19 cellular contexts compared by ENCODE assay signal in the genomic region with DNA sequence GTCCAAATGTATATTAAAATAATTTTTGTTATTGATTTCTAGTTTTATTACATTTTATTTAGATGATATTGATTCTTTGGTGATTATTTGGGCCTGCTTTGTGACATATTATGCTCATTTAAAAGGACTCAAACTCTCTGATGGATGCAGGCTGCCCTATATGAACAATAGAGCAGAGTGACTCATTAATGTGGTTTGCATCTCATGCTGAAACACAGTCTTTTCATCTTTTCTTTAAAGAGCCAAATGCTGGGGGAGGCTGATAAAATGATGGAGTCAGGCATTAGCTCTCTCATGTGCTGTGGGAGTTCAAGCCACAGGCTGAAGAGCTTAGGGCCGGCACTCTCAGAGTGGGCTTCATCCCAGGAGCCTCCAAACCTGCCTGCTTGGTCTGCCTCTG. TPM values are rescaled to one million over a fixed set of nuclear protein-coding genes. Genes with fewer than 3 reads are reported as not detected.
DNase-seq lines count a peak whose midpoint lies in the region; ATAC-seq and TF ChIP-seq lines count a peak whose summit lies in the region.
"Had no signal": no experiment of that assay in that cellular context is flagged by ENCODE, and none has a peak within 500 bp of the region (broad histone marks: within the 10 kb centered on the region; RNA-seq: fewer than 3 reads in every experiment).

No MANE protein-coding gene starts in this region.

- no peak overlapping the region for H4K8ac ChIP-seq in mesendoderm (ENCODE audit: low read depth, low read length)

- no peak overlapping the region for H3K23ac ChIP-seq in mesendoderm (ENCODE audit: low read length)

- no peak overlapping the region for H4K5ac ChIP-seq in mesendoderm (ENCODE audit: low read length)

- H3K9me3 ChIP-seq in DND-41 (ENCODE audit: insufficient read depth, low read length, severe bottlenecking): no peaks in the 10 kb centered on the region

- DNase-seq in DND-41: no peak
- DNase-seq in HPDE6-E6E7 (ENCODE audit: extremely low spot score): peak; percentile 41
- DNase-seq in amniotic epithelial cell (ENCODE audit: low read depth): peak; percentile 80
- peak; percentile 12 to 40 for DNase-seq in foreskin keratinocyte
- DNase-seq in cerebellum (ENCODE audit: low spot score): no peak
- no peak for DNase-seq in amygdala (lab: John Stamatoyannopoulos, UW)
- DNase-seq in mesendoderm: no peak
- DNase-seq in CD14-positive monocyte (ENCODE audit: low spot score): no peak
- DNase-seq: activated CD8-positive, alpha-beta memory T cell treated with anti-CD3 and anti-CD28 coated beads, Interleukin-2, amount 50 U/mL, for 48 hours; cortex of kidney; DMS 273 treated with DMSO at 0.1 percent for 48 hours; naive thymus-derived CD8-positive, alpha-beta T cell; NCI-H1092 treated with DMSO at 0.1 percent for 48 hours; NCI-H2227 treated with DMSO at 0.1 percent for 48 hours had no signal

- no peaks in the 10 kb centered on the region for H4K20me1 ChIP-seq in DND-41 (ENCODE audit: insufficient read depth, low read length)

- H3K36me3 ChIP-seq in DND-41 (ENCODE audit: insufficient read depth, low read length): no peaks in the 10 kb centered on the region
- H3K36me3 ChIP-seq in mesendoderm (ENCODE audit: control insufficient read depth, insufficient read depth, low read length): no peaks in the 10 kb centered on the region

- H3K9ac ChIP-seq in DND-41 (ENCODE audit: low read depth, low read length) (no peak overlapping the region), mesendoderm (ENCODE audit: low read length) (no peak overlapping the region)

- peaks cover 2 to 10% (median 4%) of the 10 kb centered on the region in 3 donors for H3K27me3 Mint-ChIP-seq in CD14-positive monocyte (ENCODE audit: low read depth in 3 of 3)
- H3K27me3 Mint-ChIP-seq: B cell had no signal

- H3K36me3 Mint-ChIP-seq in CD14-positive monocyte: no peaks in the 10 kb centered on the region
- H3K36me3 Mint-ChIP-seq: naive thymus-derived CD8-positive, alpha-beta T cell had no signal

- H2BK15ac ChIP-seq in mesendoderm (replicated peaks; ENCODE audit: low read depth): no peak overlapping the region

- TF ChIP-seq CTCF in DND-41 (IDR thresholded peaks at IDR 0.05; ENCODE audit: borderline replicate concordance, extremely low read depth, low read length, poor library complexity, severe bottlenecking) (no peak), foreskin keratinocyte (conservative IDR thresholded peaks at IDR 0.05) (no peak), CD14-positive monocyte (IDR thresholded peaks at IDR 0.05) (no peak)

- H3K4me3 Mint-ChIP-seq in CD14-positive monocyte: no peak overlapping the region
- H3K4me3 Mint-ChIP-seq: B cell; naive thymus-derived CD8-positive, alpha-beta T cell had no signal

- H3K27ac ChIP-seq in DND-41 (ENCODE audit: low read length) (no peak overlapping the region), foreskin keratinocyte (no peak overlapping the region), mesendoderm (ENCODE audit: low read depth, low read length) (no peak overlapping the region)
- H3K27ac ChIP-seq: SK-N-MC had no signal

- H3K18ac ChIP-seq in mesendoderm (ENCODE audit: low read length): no peak overlapping the region

- no peaks in the 10 kb centered on the region for H3K79me1 ChIP-seq in mesendoderm (ENCODE audit: low read length)

- ATAC-seq in DND-41 (ENCODE audit: insufficient read depth, low read depth) (peak; percentile 42; the same call in 1 of the 3 replicates), foreskin keratinocyte (peak; percentile 82)
- ATAC-seq: esophagus mucosa; naive thymus-derived CD8-positive, alpha-beta T cell had no signal

- H3K27me3 ChIP-seq in DND-41 (ENCODE audit: insufficient read depth, low read length, poor library complexity) (no peaks in the 10 kb centered on the region), foreskin keratinocyte (peaks cover 31% of the 10 kb centered on the region), mesendoderm (ENCODE audit: insufficient read depth, low read length, poor library complexity) (no peaks in the 10 kb centered on the region)

- H2BK120ac ChIP-seq in mesendoderm (ENCODE audit: low read depth, low read length): no peak overlapping the region

- H3K4ac ChIP-seq in mesendoderm (ENCODE audit: low read depth, low read length): no peak overlapping the region

- intact Hi-C loops in CD14-positive monocyte (cut with micrococcal nuclease): no loop called here

- no peak overlapping the region for H3K27ac Mint-ChIP-seq in CD14-positive monocyte
- H3K27ac Mint-ChIP-seq: B cell; naive thymus-derived CD8-positive, alpha-beta T cell had no signal

- H3K4me3 ChIP-seq in DND-41 (ENCODE audit: low read depth in 1 of 2, low read length in 2 of 2) (no peak overlapping the region), mesendoderm (ENCODE audit: low read length) (no peak overlapping the region)
- H3K4me3 ChIP-seq: SK-N-MC had no signal

- no peak overlapping the region for H2AK5ac ChIP-seq in mesendoderm (ENCODE audit: low read length)

- H3K4me1 ChIP-seq in DND-41 (ENCODE audit: insufficient read depth, low read length) (no peaks in the 10 kb centered on the region), foreskin keratinocyte (no peaks in the 10 kb centered on the region), mesendoderm (ENCODE audit: control insufficient read depth, low read depth, low read length) (peaks cover 3% of the 10 kb centered on the region)

- no peaks in the 10 kb centered on the region for H3K9me3 Mint-ChIP-seq in CD14-positive monocyte
- H3K9me3 Mint-ChIP-seq: naive thymus-derived CD8-positive, alpha-beta T cell had no signal

- no peak overlapping the region for H2AFZ ChIP-seq in DND-41 (ENCODE audit: low read depth, low read length)

- H3K4me2 ChIP-seq in DND-41 (ENCODE audit: insufficient read depth, low read length) (no peak overlapping the region), mesendoderm (ENCODE audit: low read length) (no peak overlapping the region)

- no peak overlapping the region for H3K56ac ChIP-seq in mesendoderm (ENCODE audit: low read length)

- no peak overlapping the region for H2BK5ac ChIP-seq in mesendoderm (ENCODE audit: low read length)

- H3K79me2 ChIP-seq in DND-41 (ENCODE audit: insufficient read depth, low read length) (no peaks in the 10 kb centered on the region), mesendoderm (ENCODE audit: control insufficient read depth, insufficient read depth, low read length) (no peaks in the 10 kb centered on the region)

- WGBS in mesendoderm (ENCODE audit: extremely low coverage, insufficient coverage, low lambda C conversion rate): no CpG with 5 or more reads among the region's 1 CpG

- peaks cover 4% of the 10 kb centered on the region for H3K4me1 Mint-ChIP-seq in CD14-positive monocyte

RNA-seq across cellular contexts. Expression of gene PLA1A, which starts 7.2 kb away (rescaled TPM):
- total RNA-seq in foreskin keratinocyte (not detected in 2 replicates), cerebellum (0.73 TPM)
- polyA plus RNA-seq in foreskin keratinocyte (not detected in 2 replicates), CD14-positive monocyte (not detected)
- 0.08 TPM for polyA plus RNA-seq in mesendoderm (2013, experiment 1 of 2)
- 0.08 TPM for polyA plus RNA-seq in mesendoderm (2013, experiment 2 of 2)
- total RNA-seq: naive thymus-derived CD8-positive, alpha-beta T cell had no signal
- polyA plus RNA-seq: naive thymus-derived CD8-positive, alpha-beta T cell had no signal

RNA-seq across cellular contexts. Expression of gene ADPRH, which starts 25.6 kb away (rescaled TPM):
- total RNA-seq in foreskin keratinocyte (0.99 and 1.0 TPM in 2 replicates), cerebellum (1.6 TPM)
- polyA plus RNA-seq in foreskin keratinocyte (0.48 and 0.50 TPM in 2 replicates), CD14-positive monocyte (10 to 100 TPM; 31.5 to 37.8 TPM)
- polyA plus RNA-seq in mesendoderm (2013, experiment 1 of 2): 2.8 TPM
- polyA plus RNA-seq in mesendoderm (2013, experiment 2 of 2): 2.5 TPM

RNA-seq across cellular contexts. Expression of gene CD80, which starts 45.5 kb away (rescaled TPM):
- total RNA-seq in foreskin keratinocyte (not detected in 2 replicates), cerebellum (0.36 TPM)
- polyA plus RNA-seq in foreskin keratinocyte (not detected in 2 replicates), CD14-positive monocyte (under 1 TPM; 0.47 TPM)
- 0.07 TPM for polyA plus RNA-seq in mesendoderm (2013, experiment 1 of 2)
- not detected for polyA plus RNA-seq in mesendoderm (2013, experiment 2 of 2)
- total RNA-seq: lower leg skin, pulmonary artery endothelial cell had no signal
- polyA plus RNA-seq: naive thymus-derived CD8-positive, alpha-beta T cell had no signal

RNA-seq across cellular contexts. Expression of gene POPDC2, which starts 55.5 kb away (rescaled TPM):
- total RNA-seq in foreskin keratinocyte: 0.34 and 0.39 TPM in 2 replicates
- polyA plus RNA-seq in foreskin keratinocyte: 0.39 and 0.40 TPM in 2 replicates
- 1.7 TPM for total RNA-seq in cerebellum
- 0.25 TPM for polyA plus RNA-seq in mesendoderm (2013, experiment 1 of 2)
- polyA plus RNA-seq in mesendoderm (2013, experiment 2 of 2): 0.25 TPM
- under 1 TPM; 0.58 to 0.63 TPM for polyA plus RNA-seq in CD14-positive monocyte

Comparison
In these comparisons a context has a peak if more than half of its experiments do, and no peak if none do; other contexts are left out.
1. DNase-seq: peak in HPDE6-E6E7 (single experiment), amniotic epithelial cell (single experiment) and foreskin keratinocyte (2 of 2); none in DND-41 (single experiment), cerebellum (single experiment), amygdala (0 of 56), mesendoderm (single experiment) and CD14-positive monocyte (single experiment).